Comparison of ENCODE assay signal across 28 cellular contexts in genomic region chr19:829129-829758, GRCh38. TPM values are rescaled to one million over a fixed set of nuclear protein-coding genes. Genes with fewer than 3 reads are reported as not detected.
"Had no signal": no experiment of that assay in that cellular context is flagged by ENCODE, and none has a peak within 500 bp of the region (broad histone marks: within the 10 kb centered on the region; RNA-seq: fewer than 3 reads in every experiment).

No MANE protein-coding gene starts in this region.

- H3K9me3 ChIP-seq: ascending aorta, body of pancreas had no signal

- H3K4me1 ChIP-seq: ascending aorta had no signal

- H3K36me3 ChIP-seq: ascending aorta had no signal

- H3K27ac ChIP-seq: ascending aorta, body of pancreas had no signal

- DNase-seq: activated B cell treated with CpG ODN at 0.5 μM for 24 hours; activated CD4-positive, alpha-beta memory T cell treated with anti-CD3 and anti-CD28 coated beads for 36 hours; activated CD4-positive, alpha-beta T cell treated with anti-CD3 and anti-CD28 coated beads for 1 hour; activated CD4-positive, alpha-beta T cell treated with anti-CD3 and anti-CD28 coated beads, Interleukin-2, amount 10 ng/mL, durations not matched to agents 24 days and 14 days; activated CD8-positive, alpha-beta memory T cell treated with anti-CD3 and anti-CD28 coated beads for 24 hours; activated effector memory CD4-positive, alpha-beta T cell treated with anti-CD3 and anti-CD28 coated beads, Interleukin-2, amount 50 U/mL, for 16 hours; activated naive CD4-positive, alpha-beta T cell treated with Interleukin-2 at 50 U/mL for 16 hours; activated naive CD8-positive, alpha-beta T cell treated with anti-CD3 and anti-CD28 coated beads, Interleukin-2, amount 50 U/mL, for 24 hours; activated T-cell treated with anti-CD3 and anti-CD28 coated beads, Interleukin-2, amount 50 U/mL, for 4 hours; amniotic stem cell; body of pancreas; central memory CD4-positive, alpha-beta T cell; Karpas-422; MM.1S; NCI-H1092 treated with DMSO at 0.1 percent for 48 hours; NCI-H1417 treated with DMSO at 0.1 percent for 48 hours; NCI-H1694; NCI-H2029 treated with DMSO at 0.1 percent for 48 hours; NCI-H345; NCI-H510A; NCI-H526 treated with DMSO at 0.1 percent for 48 hours; NCI-H82; SHP77; T-helper 17 cell; T-helper 9 cell had no signal

- H3K27me3 ChIP-seq: body of pancreas had no signal

- H3K4me3 ChIP-seq: ascending aorta, body of pancreas had no signal

- ATAC-seq: activated naive CD4-positive, alpha-beta T cell treated with anti-CD3 and anti-CD28 coated beads, Interleukin-2, amount 50 U/mL, for 72 hours; activated naive CD8-positive, alpha-beta T cell treated with anti-CD3 and anti-CD28 coated beads, Interleukin-2, amount 50 U/mL, for 24 hours; activated T-cell treated with anti-CD3 and anti-CD28 coated beads, Interleukin-2, amount 50 U/mL, for 4 hours; body of pancreas; T-helper 17 cell had no signal

RNA-seq across cellular contexts. Expression of gene AZU1, which starts 1.6 kb away (rescaled TPM):
- total RNA-seq: activated CD4-positive, alpha-beta memory T cell treated with anti-CD3 and anti-CD28 coated beads for 36 hours; activated CD4-positive, alpha-beta T cell treated with anti-CD3 and anti-CD28 coated beads, Interleukin-2, amount 10 ng/mL, durations not matched to agents 24 days and 14 days; activated naive CD4-positive, alpha-beta T cell treated with anti-CD3 and anti-CD28 coated beads, Interleukin-2, amount 50 U/mL, for 72 hours; activated T-cell treated with anti-CD3 and anti-CD28 coated beads, Interleukin-2, amount 50 U/mL, for 4 hours; ascending aorta; bronchial epithelial cell had no signal

RNA-seq across cellular contexts. Expression of gene PLPPR3, which starts 7.5 kb away (rescaled TPM):
- total RNA-seq: activated B cell treated with CpG ODN at 0.5 μM for 24 hours; activated CD4-positive, alpha-beta memory T cell treated with anti-CD3 and anti-CD28 coated beads for 36 hours; activated CD4-positive, alpha-beta T cell treated with anti-CD3 and anti-CD28 coated beads, Interleukin-2, amount 10 ng/mL, durations not matched to agents 24 days and 14 days; activated naive CD4-positive, alpha-beta T cell treated with anti-CD3 and anti-CD28 coated beads, Interleukin-2, amount 50 U/mL, for 72 hours; ascending aorta; body of pancreas; bronchial epithelial cell; T-helper 17 cell had no signal

RNA-seq across cellular contexts. Expression of gene PRTN3, which starts 11.6 kb away (rescaled TPM):
- total RNA-seq: activated B cell treated with CpG ODN at 0.5 μM for 24 hours; activated CD4-positive, alpha-beta memory T cell treated with anti-CD3 and anti-CD28 coated beads for 36 hours; activated CD4-positive, alpha-beta T cell treated with anti-CD3 and anti-CD28 coated beads, Interleukin-2, amount 10 ng/mL, durations not matched to agents 24 days and 14 days; activated naive CD4-positive, alpha-beta T cell treated with anti-CD3 and anti-CD28 coated beads, Interleukin-2, amount 50 U/mL, for 72 hours; activated T-cell treated with anti-CD3 and anti-CD28 coated beads, Interleukin-2, amount 50 U/mL, for 4 hours; ascending aorta; bronchial epithelial cell; T-helper 17 cell had no signal

RNA-seq across cellular contexts. Expression of gene ELANE, which starts 22.9 kb away (rescaled TPM):
- total RNA-seq: activated B cell treated with CpG ODN at 0.5 μM for 24 hours; activated CD4-positive, alpha-beta memory T cell treated with anti-CD3 and anti-CD28 coated beads for 36 hours; activated CD4-positive, alpha-beta T cell treated with anti-CD3 and anti-CD28 coated beads, Interleukin-2, amount 10 ng/mL, durations not matched to agents 24 days and 14 days; activated naive CD4-positive, alpha-beta T cell treated with anti-CD3 and anti-CD28 coated beads, Interleukin-2, amount 50 U/mL, for 72 hours; activated T-cell treated with anti-CD3 and anti-CD28 coated beads, Interleukin-2, amount 50 U/mL, for 4 hours; ascending aorta; body of pancreas; bronchial epithelial cell; T-helper 17 cell had no signal

RNA-seq across cellular contexts. Expression of gene CFD, which starts 30.2 kb away (rescaled TPM):
- total RNA-seq: activated B cell treated with CpG ODN at 0.5 μM for 24 hours had no signal
